11 cellular contexts compared by ENCODE assay signal in the genomic region with DNA sequence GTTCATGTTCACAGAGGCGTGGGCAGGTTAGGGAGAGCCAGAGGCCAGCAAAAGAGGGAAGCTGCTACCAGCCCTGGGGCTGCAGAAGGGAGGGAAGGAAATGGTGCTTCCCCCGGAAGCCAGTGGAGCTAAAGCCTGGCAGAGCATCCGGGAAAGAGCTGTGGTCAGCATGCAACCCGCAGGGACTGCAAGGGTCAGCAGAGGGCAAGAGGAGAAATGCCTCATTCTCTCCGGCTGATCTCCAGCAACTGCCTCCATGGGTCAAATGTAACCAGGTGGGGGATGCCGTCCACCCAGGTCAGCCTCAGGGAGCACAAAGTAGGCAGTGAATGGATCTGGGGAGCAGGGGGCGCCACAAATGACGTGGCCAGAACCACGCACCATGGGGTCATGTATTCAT. TPM values are rescaled to one million over a fixed set of nuclear protein-coding genes. Genes with fewer than 3 reads are reported as not detected.
A peak's percentile ranks its signal among the peaks of the same experiment; 100 is the strongest.
DNase-seq lines count a peak whose midpoint lies in the region; ATAC-seq and TF ChIP-seq lines count a peak whose summit lies in the region.
"Had no signal": no experiment of that assay in that cellular context is flagged by ENCODE, and none has a peak within 500 bp of the region (broad histone marks: within the 10 kb centered on the region; RNA-seq: fewer than 3 reads in every experiment).

No MANE protein-coding gene starts in this region.

- no peaks in the 10 kb centered on the region for H3K36me3 ChIP-seq in SK-N-SH (replicated peaks in 1 of 2; ENCODE audit: control insufficient read depth in 1 of 2, insufficient read depth in 2 of 2, low read length in 1 of 2)

- no peak overlapping the region for H3K27ac ChIP-seq in SK-N-SH (ENCODE audit: low read depth in 2 of 2, low read length in 1 of 2)
- H3K27ac ChIP-seq: 22Rv1, psoas muscle had no signal

- no peak overlapping the region for H2AFZ ChIP-seq in SK-N-SH (ENCODE audit: low read depth)

- H3K4me2 ChIP-seq in SK-N-SH, result no peak overlapping the region

- 68% methylated on average over 8 of the region's 9 CpGs for WGBS in SK-N-SH (ENCODE audit: low lambda C conversion rate)

- H3K9me3 Mint-ChIP-seq in type B pancreatic cell, result no peaks in the 10 kb centered on the region

- no peak for TF ChIP-seq RAD21 in SK-N-SH (IDR thresholded peaks at IDR 0.05; ENCODE audit: low read length)

- H3K9me3 ChIP-seq in SK-N-SH, result no peaks in the 10 kb centered on the region
- H3K9me3 ChIP-seq: psoas muscle had no signal

- H3K4me1 ChIP-seq in SK-N-SH (ENCODE audit: control insufficient read depth in 1 of 2, insufficient read depth in 2 of 2, low read depth in 1 of 2, low read length in 1 of 2), result peaks cover 0 to 15% of the 10 kb centered on the region in 2 experiments; a peak in 1 of 4 replicates
- H3K4me1 ChIP-seq: psoas muscle had no signal

- H3K4me1 Mint-ChIP-seq in type B pancreatic cell (ENCODE audit: unreplicated experiment), result peaks cover 9% of the 10 kb centered on the region

- TF ChIP-seq CTCF in SK-N-SH (IDR thresholded peaks at IDR 0.05), result no peak
- no peak for TF ChIP-seq CTCF in type B pancreatic cell (conservative IDR thresholded peaks at IDR 0.05)

- peak; percentile 8 for DNase-seq in SK-N-SH
- DNase-seq in NOMO-1 treated with dmso at 0.1 percent for 144 hours (lab: John Stamatoyannopoulos, UW; ENCODE audit: unreplicated experiment), result peak; percentile 46
- DNase-seq in globus pallidus (ENCODE audit: low spot score), result peak; percentile 65
- DNase-seq in pons (ENCODE audit: low spot score), result peak; percentile 78
- no peak for DNase-seq in epidermal melanocyte (ENCODE audit: insufficient read length, low spot score)
- DNase-seq in SHP77 treated with DMSO at 0.1 percent for 48 hours (lab: John Stamatoyannopoulos, UW), result no peak
- no peak for DNase-seq in type B pancreatic cell (ENCODE audit: extremely low spot score, unreplicated experiment)
- DNase-seq: NCI-H69 had no signal

- H3F3A ChIP-seq in SK-N-SH (replicated peaks; ENCODE audit: insufficient read depth), result no peaks in the 10 kb centered on the region

- H3K9me2 ChIP-seq in SK-N-SH, result no peaks in the 10 kb centered on the region

- peaks cover 17% of the 10 kb centered on the region for H3K27me3 Mint-ChIP-seq in type B pancreatic cell

- no peak overlapping the region for H3K4me3 ChIP-seq in SK-N-SH (ENCODE audit: low read depth in 2 of 2, low read length in 1 of 2)
- H3K4me3 ChIP-seq: psoas muscle had no signal

- H4K20me1 ChIP-seq in SK-N-SH (ENCODE audit: insufficient read depth), result no peaks in the 10 kb centered on the region

- no peak for TF ChIP-seq EP300 in SK-N-SH (IDR thresholded peaks at IDR 0.05; ENCODE audit: borderline replicate concordance in 1 of 2, low read depth in 1 of 2, low read length in 1 of 2)

- no peaks in the 10 kb centered on the region; the same call in 1 of the 2 replicates for H3K27me3 ChIP-seq in SK-N-SH (ENCODE audit: insufficient read depth)

- no peak overlapping the region for H3K4me3 Mint-ChIP-seq in type B pancreatic cell

- H3K79me2 ChIP-seq in SK-N-SH (ENCODE audit: insufficient read depth), result no peaks in the 10 kb centered on the region

- no peak overlapping the region for H3K9ac ChIP-seq in SK-N-SH

- CTCF ChIA-PET in SK-N-SH (lab: Yijun Ruan, JAX), result interaction anchor here (0.8 to 1.8 kb wide), 5 partner anchors 14 to 65 kb away, joined by 3 to 5 read pairs (median 4); no protein-coding TSS in a partner anchor

- no peak overlapping the region for H3K27ac Mint-ChIP-seq in type B pancreatic cell

- H3K36me3 Mint-ChIP-seq in type B pancreatic cell, result no peaks in the 10 kb centered on the region

- no peak for ATAC-seq in SK-N-SH treated with all-trans-retinoic acid at 6 μM for 48 hours

- POLR2A ChIA-PET in SK-N-SH (lab: Yijun Ruan, JAX), result no interaction called here

TF ChIP-seq in SK-N-SH, 30 proteins besides CTCF, POLR2A, EP300 and RAD21 (continues in another document):
- TF ChIP-seq RFX5 (IDR thresholded peaks at IDR 0.05; ENCODE audit: low read length), result no peak
- TF ChIP-seq, protein P1, sequence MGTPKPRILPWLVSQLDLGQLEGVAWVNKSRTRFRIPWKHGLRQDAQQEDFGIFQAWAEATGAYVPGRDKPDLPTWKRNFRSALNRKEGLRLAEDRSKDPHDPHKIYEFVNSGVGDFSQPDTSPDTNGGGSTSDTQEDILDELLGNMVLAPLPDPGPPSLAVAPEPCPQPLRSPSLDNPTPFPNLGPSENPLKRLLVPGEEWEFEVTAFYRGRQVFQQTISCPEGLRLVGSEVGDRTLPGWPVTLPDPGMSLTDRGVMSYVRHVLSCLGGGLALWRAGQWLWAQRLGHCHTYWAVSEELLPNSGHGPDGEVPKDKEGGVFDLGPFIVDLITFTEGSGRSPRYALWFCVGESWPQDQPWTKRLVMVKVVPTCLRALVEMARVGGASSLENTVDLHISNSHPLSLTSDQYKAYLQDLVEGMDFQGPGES (IDR thresholded peaks at IDR 0.05; ENCODE audit: low read depth, low read length), result no peak
- TF ChIP-seq, protein P2, sequence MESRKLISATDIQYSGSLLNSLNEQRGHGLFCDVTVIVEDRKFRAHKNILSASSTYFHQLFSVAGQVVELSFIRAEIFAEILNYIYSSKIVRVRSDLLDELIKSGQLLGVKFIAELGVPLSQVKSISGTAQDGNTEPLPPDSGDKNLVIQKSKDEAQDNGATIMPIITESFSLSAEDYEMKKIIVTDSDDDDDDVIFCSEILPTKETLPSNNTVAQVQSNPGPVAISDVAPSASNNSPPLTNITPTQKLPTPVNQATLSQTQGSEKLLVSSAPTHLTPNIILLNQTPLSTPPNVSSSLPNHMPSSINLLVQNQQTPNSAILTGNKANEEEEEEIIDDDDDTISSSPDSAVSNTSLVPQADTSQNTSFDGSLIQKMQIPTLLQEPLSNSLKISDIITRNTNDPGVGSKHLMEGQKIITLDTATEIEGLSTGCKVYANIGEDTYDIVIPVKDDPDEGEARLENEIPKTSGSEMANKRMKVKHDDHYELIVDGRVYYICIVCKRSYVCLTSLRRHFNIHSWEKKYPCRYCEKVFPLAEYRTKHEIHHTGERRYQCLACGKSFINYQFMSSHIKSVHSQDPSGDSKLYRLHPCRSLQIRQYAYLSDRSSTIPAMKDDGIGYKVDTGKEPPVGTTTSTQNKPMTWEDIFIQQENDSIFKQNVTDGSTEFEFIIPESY (IDR thresholded peaks at IDR 0.05; ENCODE audit: borderline replicate concordance, low read depth), result no peak

TF ChIP-seq in SK-N-SH treated with all-trans-retinoic acid at 6 μM for 48 hours, 23 proteins besides CTCF, POLR2A, EP300 and RAD21 (continues in another document):
- TF ChIP-seq ARNTL (CRISPR knock-in tag; IDR thresholded peaks at IDR 0.05; ENCODE audit: borderline replicate concordance, low read depth), result no peak
- TF ChIP-seq SNAI2 (CRISPR knock-in tag; IDR thresholded peaks at IDR 0.05), result no peak
- TF ChIP-seq ZNF565 (CRISPR knock-in tag; conservative IDR thresholded peaks at IDR 0.05; ENCODE audit: low read depth), result no peak
- TF ChIP-seq, protein P3, sequence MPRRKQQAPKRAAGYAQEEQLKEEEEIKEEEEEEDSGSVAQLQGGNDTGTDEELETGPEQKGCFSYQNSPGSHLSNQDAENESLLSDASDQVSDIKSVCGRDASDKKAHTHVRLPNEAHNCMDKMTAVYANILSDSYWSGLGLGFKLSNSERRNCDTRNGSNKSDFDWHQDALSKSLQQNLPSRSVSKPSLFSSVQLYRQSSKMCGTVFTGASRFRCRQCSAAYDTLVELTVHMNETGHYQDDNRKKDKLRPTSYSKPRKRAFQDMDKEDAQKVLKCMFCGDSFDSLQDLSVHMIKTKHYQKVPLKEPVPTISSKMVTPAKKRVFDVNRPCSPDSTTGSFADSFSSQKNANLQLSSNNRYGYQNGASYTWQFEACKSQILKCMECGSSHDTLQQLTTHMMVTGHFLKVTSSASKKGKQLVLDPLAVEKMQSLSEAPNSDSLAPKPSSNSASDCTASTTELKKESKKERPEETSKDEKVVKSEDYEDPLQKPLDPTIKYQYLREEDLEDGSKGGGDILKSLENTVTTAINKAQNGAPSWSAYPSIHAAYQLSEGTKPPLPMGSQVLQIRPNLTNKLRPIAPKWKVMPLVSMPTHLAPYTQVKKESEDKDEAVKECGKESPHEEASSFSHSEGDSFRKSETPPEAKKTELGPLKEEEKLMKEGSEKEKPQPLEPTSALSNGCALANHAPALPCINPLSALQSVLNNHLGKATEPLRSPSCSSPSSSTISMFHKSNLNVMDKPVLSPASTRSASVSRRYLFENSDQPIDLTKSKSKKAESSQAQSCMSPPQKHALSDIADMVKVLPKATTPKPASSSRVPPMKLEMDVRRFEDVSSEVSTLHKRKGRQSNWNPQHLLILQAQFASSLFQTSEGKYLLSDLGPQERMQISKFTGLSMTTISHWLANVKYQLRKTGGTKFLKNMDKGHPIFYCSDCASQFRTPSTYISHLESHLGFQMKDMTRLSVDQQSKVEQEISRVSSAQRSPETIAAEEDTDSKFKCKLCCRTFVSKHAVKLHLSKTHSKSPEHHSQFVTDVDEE (CRISPR knock-in tag; IDR thresholded peaks at IDR 0.05), result no peak
- TF ChIP-seq, protein P4, sequence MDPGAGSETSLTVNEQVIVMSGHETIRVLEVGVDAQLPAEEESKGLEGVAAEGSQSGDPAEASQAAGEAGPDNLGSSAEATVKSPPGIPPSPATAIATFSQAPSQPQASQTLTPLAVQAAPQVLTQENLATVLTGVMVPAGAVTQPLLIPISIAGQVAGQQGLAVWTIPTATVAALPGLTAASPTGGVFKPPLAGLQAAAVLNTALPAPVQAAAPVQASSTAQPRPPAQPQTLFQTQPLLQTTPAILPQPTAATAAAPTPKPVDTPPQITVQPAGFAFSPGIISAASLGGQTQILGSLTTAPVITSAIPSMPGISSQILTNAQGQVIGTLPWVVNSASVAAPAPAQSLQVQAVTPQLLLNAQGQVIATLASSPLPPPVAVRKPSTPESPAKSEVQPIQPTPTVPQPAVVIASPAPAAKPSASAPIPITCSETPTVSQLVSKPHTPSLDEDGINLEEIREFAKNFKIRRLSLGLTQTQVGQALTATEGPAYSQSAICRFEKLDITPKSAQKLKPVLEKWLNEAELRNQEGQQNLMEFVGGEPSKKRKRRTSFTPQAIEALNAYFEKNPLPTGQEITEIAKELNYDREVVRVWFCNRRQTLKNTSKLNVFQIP (CRISPR knock-in tag; IDR thresholded peaks at IDR 0.05; ENCODE audit: borderline replicate concordance, low read depth), result no peak

RNA-seq across cellular contexts. Expression of a gene that starts 36.9 kb away (rescaled TPM):
- 1.3 TPM in 2 replicates for polyA plus RNA-seq in SK-N-SH (2012; rRNA removed)
- 0.86 and 1.4 TPM in 2 replicates for polyA plus RNA-seq in SK-N-SH (2012; cell fraction: cytosol; rRNA removed)
- 2.5 and 2.6 TPM in 2 replicates for polyA plus RNA-seq in SK-N-SH (2012; cell fraction: nucleus; rRNA removed)
- total RNA-seq in type B pancreatic cell (ENCODE audit: low replicate concordance), result 21.2 and 30.8 TPM in 2 replicates

Comparison
In these comparisons a context has a peak if more than half of its experiments do, and no peak if none do; other contexts are left out.
1. DNase-seq: peak in SK-N-SH (single experiment), NOMO-1 treated with dmso at 0.1 percent for 144 hours (single experiment), globus pallidus (single experiment) and pons (single experiment); none in epidermal melanocyte (single experiment), SHP77 treated with DMSO at 0.1 percent for 48 hours (single experiment) and type B pancreatic cell (single experiment).